In the genomic region with DNA sequence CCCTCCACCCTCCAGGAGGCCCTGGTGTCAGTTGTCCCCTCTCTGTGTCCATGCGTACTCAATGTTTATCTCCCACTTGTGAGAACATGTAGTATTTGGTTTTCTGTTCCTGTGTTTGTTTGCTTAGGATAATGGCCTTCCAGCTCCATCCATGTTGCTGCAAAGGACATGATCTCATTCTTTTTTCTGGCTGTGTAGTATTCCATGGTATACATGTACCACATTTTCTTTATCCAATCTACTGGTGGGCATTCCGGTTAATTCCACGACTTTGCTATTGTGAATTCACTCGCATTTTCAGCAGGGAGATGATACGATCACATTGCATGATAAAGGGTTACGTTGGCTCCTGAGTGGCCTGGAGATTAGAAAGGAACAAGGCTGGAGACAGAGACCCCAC, we compare ENCODE assay signal across 29 cellular contexts.
"Had no signal": no experiment of that assay in that cellular context is flagged by ENCODE, and none has a peak within 500 bp of the region (broad histone marks: within the 10 kb centered on the region; RNA-seq: fewer than 3 reads in every experiment).

No MANE protein-coding gene starts in this region.

- FAIRE-seq: urothelium cell line had no signal

- H3K36me3 Mint-ChIP-seq: stimulated activated effector memory CD8-positive, alpha-beta T cell treated with anti-CD3 and anti-CD28 coated beads, Interleukin-12 subunit alpha, Interleukin-12 subunit beta, amount 100 ng/mL, for 72 hours; stimulated activated memory B cell treated with anti-CD40 and anti-IgM and Interleukin-4, amounts not matched to agents 10 μg/mL and 1 μg/mL and 100 μg/mL, for 72 hours; stimulated activated naive B cell treated with anti-CD40 and anti-IgM and Interleukin-4, amounts not matched to agents 10 μg/mL and 1 μg/mL and 100 μg/mL, for 72 hours; type B pancreatic cell had no signal

- ATAC-seq: stimulated activated effector memory CD8-positive, alpha-beta T cell treated with anti-CD3 and anti-CD28 coated beads, Interleukin-12 subunit alpha, Interleukin-12 subunit beta, amount 100 ng/mL, for 72 hours; stimulated activated memory B cell treated with anti-CD40 and anti-IgM and Interleukin-4, amounts not matched to agents 10 μg/mL and 1 μg/mL and 100 μg/mL, for 72 hours; stimulated activated naive B cell treated with anti-CD40 and anti-IgM and Interleukin-4, amounts not matched to agents 10 μg/mL and 1 μg/mL and 100 μg/mL, for 72 hours; stimulated activated naive CD8-positive, alpha-beta T cell treated with anti-CD3 and anti-CD28 coated beads, Interleukin-15, amount 100 ng/mL, for 72 hours; stimulated activated naive CD8-positive, alpha-beta T cell treated with anti-CD3 and anti-CD28 coated beads, Interleukin-15, Interleukin-2, amounts not matched to agents 100 U/mL and 50 U/mL, for 24 hours; upper lobe of right lung had no signal

- H3K4me1 Mint-ChIP-seq: stimulated activated effector memory CD8-positive, alpha-beta T cell treated with anti-CD3 and anti-CD28 coated beads, Interleukin-12 subunit alpha, Interleukin-12 subunit beta, amount 100 ng/mL, for 72 hours; stimulated activated memory B cell treated with anti-CD40 and anti-IgM and Interleukin-4, amounts not matched to agents 10 μg/mL and 1 μg/mL and 100 μg/mL, for 72 hours; stimulated activated naive B cell treated with anti-CD40 and anti-IgM and Interleukin-4, amounts not matched to agents 10 μg/mL and 1 μg/mL and 100 μg/mL, for 72 hours; stimulated activated naive CD8-positive, alpha-beta T cell treated with anti-CD3 and anti-CD28 coated beads, Interleukin-15, amount 100 ng/mL, for 72 hours had no signal

- H3K27ac ChIP-seq: stomach, suprapubic skin, testis, thoracic aorta, thyroid gland, tibial nerve, transverse colon, upper lobe of left lung, upper lobe of right lung, uterus, vagina had no signal

- H3K27me3 ChIP-seq: testis, thyroid gland, tibial artery, upper lobe of left lung, uterus, vagina had no signal

- H3K9me3 Mint-ChIP-seq: stimulated activated effector memory CD8-positive, alpha-beta T cell treated with anti-CD3 and anti-CD28 coated beads, Interleukin-12 subunit alpha, Interleukin-12 subunit beta, amount 100 ng/mL, for 72 hours; type B pancreatic cell had no signal

- DNase-seq: stimulated activated CD4-positive, alpha-beta T cell treated with anti-CD3 and anti-CD28 coated beads, Interleukin-2, amount 100 ng/mL, for 48 hours; stimulated activated CD4-positive, alpha-beta T cell treated with anti-CD3 and anti-CD28 coated beads, Interleukin-4, amount 100 ng/mL, for 1 hour; stimulated activated CD4-positive, alpha-beta T cell treated with anti-CD3 and anti-CD28 coated beads, Interleukin-4, amount 100 ng/mL, for 24 hours; stimulated activated CD4-positive, alpha-beta T cell treated with anti-CD3 and anti-CD28 coated beads, Interleukin-4, amount 100 ng/mL, for 4 hours; stimulated activated CD8-positive, alpha-beta memory T cell treated with anti-CD3 and anti-CD28 coated beads, Interleukin-4, amount 100 ng/mL, for 48 hours; stimulated activated naive B cell treated with anti-CD40 and anti-IgM and Interleukin-4, amounts not matched to agents 10 μg/mL and 1 μg/mL and 100 μg/mL, for 72 hours; stimulated activated naive CD4-positive, alpha-beta T cell; stimulated activated naive CD4-positive, alpha-beta T cell treated with Interleukin-2 at 50 U/mL for 16 hours; stimulated activated naive CD8-positive, alpha-beta T cell treated with anti-CD3 and anti-CD28 coated beads, Interleukin-15, amount 100 ng/mL, for 72 hours; stimulated activated naive CD8-positive, alpha-beta T cell treated with anti-CD3 and anti-CD28 coated beads, Interleukin-15, Interleukin-2, amounts not matched to agents 100 U/mL and 50 U/mL, for 24 hours; stomach; substantia nigra; testis; thyroid gland; tibial artery; transverse colon; trophoblast cell; upper lobe of left lung; upper lobe of right lung; uterus had no signal

- H3K4me3 ChIP-seq: stomach, suprapubic skin, testis, thoracic aorta, thyroid gland, tibial artery, tibial nerve, transverse colon, upper lobe of left lung, upper lobe of right lung, uterus, vagina had no signal

- H3K9me3 ChIP-seq: stomach, suprapubic skin, testis, thoracic aorta, thyroid gland, tibial artery, tibial nerve, transverse colon, upper lobe of left lung, upper lobe of right lung, uterus, vagina had no signal

- H3K36me3 ChIP-seq: stomach, suprapubic skin, thoracic aorta, thyroid gland, tibial artery, tibial nerve, transverse colon, upper lobe of left lung, upper lobe of right lung, uterus, vagina had no signal

- H3K27ac Mint-ChIP-seq: stimulated activated effector memory CD8-positive, alpha-beta T cell treated with anti-CD3 and anti-CD28 coated beads, Interleukin-12 subunit alpha, Interleukin-12 subunit beta, amount 100 ng/mL, for 72 hours; stimulated activated memory B cell treated with anti-CD40 and anti-IgM and Interleukin-4, amounts not matched to agents 10 μg/mL and 1 μg/mL and 100 μg/mL, for 72 hours; stimulated activated naive B cell treated with anti-CD40 and anti-IgM and Interleukin-4, amounts not matched to agents 10 μg/mL and 1 μg/mL and 100 μg/mL, for 72 hours; stimulated activated naive CD8-positive, alpha-beta T cell treated with anti-CD3 and anti-CD28 coated beads, Interleukin-15, amount 100 ng/mL, for 72 hours; stimulated activated naive CD8-positive, alpha-beta T cell treated with anti-CD3 and anti-CD28 coated beads, Interleukin-15, Interleukin-2, amounts not matched to agents 100 ng/mL and 50 ng/mL, for 24 hours; type B pancreatic cell had no signal

- H3K4me1 ChIP-seq: testis, thyroid gland, tibial nerve, upper lobe of left lung, upper lobe of right lung, uterus had no signal

- H3K27me3 Mint-ChIP-seq: stimulated activated naive CD8-positive, alpha-beta T cell treated with anti-CD3 and anti-CD28 coated beads, Interleukin-15, amount 100 ng/mL, for 72 hours had no signal

- H3K4me3 Mint-ChIP-seq: stimulated activated effector memory CD8-positive, alpha-beta T cell treated with anti-CD3 and anti-CD28 coated beads, Interleukin-12 subunit alpha, Interleukin-12 subunit beta, amount 100 ng/mL, for 72 hours; stimulated activated memory B cell treated with anti-CD40 and anti-IgM and Interleukin-4, amounts not matched to agents 10 μg/mL and 1 μg/mL and 100 μg/mL, for 72 hours; stimulated activated naive B cell treated with anti-CD40 and anti-IgM and Interleukin-4, amounts not matched to agents 10 μg/mL and 1 μg/mL and 100 μg/mL, for 72 hours; stimulated activated naive CD8-positive, alpha-beta T cell treated with anti-CD3 and anti-CD28 coated beads, Interleukin-15, amount 100 ng/mL, for 72 hours; stimulated activated naive CD8-positive, alpha-beta T cell treated with anti-CD3 and anti-CD28 coated beads, Interleukin-15, Interleukin-2, amounts not matched to agents 100 ng/mL and 50 ng/mL, for 24 hours; type B pancreatic cell had no signal
